In genomic region chr22:43088979-43089717, GRCh38 we compare ENCODE assay signal across 8 cellular contexts. TPM values are rescaled to one million over a fixed set of nuclear protein-coding genes. Genes with fewer than 3 reads are reported as not detected.
DNase-seq lines count a peak whose midpoint lies in the region; ATAC-seq, FAIRE-seq and TF ChIP-seq lines count a peak whose summit lies in the region.

Gene TTLL1, minus strand, starts transcription at chr22:43089391. Its CDS starts 13,805 bp downstream, at chr22:43075586.

- H3K9me3 Mint-ChIP-seq in Calu3 (ENCODE audit: low read depth, unreplicated experiment) = peaks cover 2% of the 10 kb centered on the region
- no peaks in the 10 kb centered on the region for H3K9me3 Mint-ChIP-seq in activated T-helper 1 cell treated with anti-CD3 and anti-CD28 coated beads, Interleukin-12 subunit alpha, Interleukin-12 subunit beta, Interleukin-2, Interleukin-4 antibody, amounts not matched to agents 30 ng/mL and 10 ng/mL and 1 ng/mL, durations not matched to agents 14 hours and 24 hours and 36 hours
- H3K9me3 Mint-ChIP-seq in natural killer cell = no peaks in the 10 kb centered on the region

- DNase-seq in Calu3 (peak; percentile 95), RCC 7860 (ENCODE audit: low spot score) (peak; percentile 74), fibroblast of mammary gland (ENCODE audit: low read depth) (peak; percentile 75), natural killer cell (peak; percentile 71)
- DNase-seq in activated T-helper 1 cell treated with anti-CD3 and anti-CD28 coated beads, Interleukin-12 subunit alpha, Interleukin-12 subunit beta, Interleukin-2, Interleukin-4 antibody, amounts not matched to agents 30 ng/mL and 10 ng/mL and 1 ng/mL, durations not matched to agents 14 hours and 24 hours and 36 hours (ENCODE audit: low spot score) = peak; percentile 88
- DNase-seq in stimulated activated naive CD4-positive, alpha-beta T cell (lab: John Stamatoyannopoulos, UW) = peak; percentile 75 to 87 (median 83)

- ATAC-seq in GM21447 (IDR thresholded peaks at IDR 0.05; ENCODE audit: unreplicated experiment) = peak; percentile 68
- ATAC-seq in natural killer cell = peak; percentile 80 to 91 (median 86)

- H3K4me1 Mint-ChIP-seq in Calu3 (ENCODE audit: low read depth, unreplicated experiment) = peaks cover 7% of the 10 kb centered on the region
- peaks cover 18% of the 10 kb centered on the region for H3K4me1 Mint-ChIP-seq in activated T-helper 1 cell treated with anti-CD3 and anti-CD28 coated beads, Interleukin-12 subunit alpha, Interleukin-12 subunit beta, Interleukin-2, Interleukin-4 antibody, amounts not matched to agents 30 ng/mL and 10 ng/mL and 1 ng/mL, durations not matched to agents 14 hours and 24 hours and 36 hours (ENCODE audit: low read depth)
- peaks cover 23 to 33% of the 10 kb centered on the region in 2 donors for H3K4me1 Mint-ChIP-seq in natural killer cell

- H3K27ac Mint-ChIP-seq in Calu3 (ENCODE audit: unreplicated experiment) = peak within 1 kb of the TSS; percentile 58
- H3K27ac Mint-ChIP-seq in activated T-helper 1 cell treated with anti-CD3 and anti-CD28 coated beads, Interleukin-12 subunit alpha, Interleukin-12 subunit beta, Interleukin-2, Interleukin-4 antibody, amounts not matched to agents 30 ng/mL and 10 ng/mL and 1 ng/mL, durations not matched to agents 14 hours and 24 hours and 36 hours = peak within 1 kb of the TSS; percentile 97
- peak within 1 kb of the TSS; percentile 34 to 65 for H3K27ac Mint-ChIP-seq in natural killer cell

- CTCF ChIA-PET in Calu3 (lab: Charles Lee) = no interaction called here

- peaks cover 13% of the 10 kb centered on the region for H3K36me3 Mint-ChIP-seq in Calu3 (ENCODE audit: insufficient read depth, unreplicated experiment)
- H3K36me3 Mint-ChIP-seq in activated T-helper 1 cell treated with anti-CD3 and anti-CD28 coated beads, Interleukin-12 subunit alpha, Interleukin-12 subunit beta, Interleukin-2, Interleukin-4 antibody, amounts not matched to agents 30 ng/mL and 10 ng/mL and 1 ng/mL, durations not matched to agents 14 hours and 24 hours and 36 hours (ENCODE audit: low read depth) = peaks cover 5% of the 10 kb centered on the region
- H3K36me3 Mint-ChIP-seq in natural killer cell = no peaks in the 10 kb centered on the region

- H3K27me3 Mint-ChIP-seq in Calu3 (ENCODE audit: unreplicated experiment) = no peaks in the 10 kb centered on the region
- H3K27me3 Mint-ChIP-seq in activated T-helper 1 cell treated with anti-CD3 and anti-CD28 coated beads, Interleukin-12 subunit alpha, Interleukin-12 subunit beta, Interleukin-2, Interleukin-4 antibody, amounts not matched to agents 30 ng/mL and 10 ng/mL and 1 ng/mL, durations not matched to agents 14 hours and 24 hours and 36 hours (ENCODE audit: insufficient read depth) = no peaks in the 10 kb centered on the region
- H3K27me3 Mint-ChIP-seq in natural killer cell (ENCODE audit: low read depth in 2 of 2) = no peaks in the 10 kb centered on the region

- no peak for FAIRE-seq in RCC 7860 (lab: Jason Lieb, UNC)

- H3K4me3 Mint-ChIP-seq in Calu3 (ENCODE audit: low read depth, unreplicated experiment) (peak within 1 kb of the TSS; percentile 86), natural killer cell (peak within 1 kb of the TSS; percentile 88)
- H3K4me3 Mint-ChIP-seq in activated T-helper 1 cell treated with anti-CD3 and anti-CD28 coated beads, Interleukin-12 subunit alpha, Interleukin-12 subunit beta, Interleukin-2, Interleukin-4 antibody, amounts not matched to agents 30 ng/mL and 10 ng/mL and 1 ng/mL, durations not matched to agents 14 hours and 24 hours and 36 hours = peak within 1 kb of the TSS; percentile 97

- BruUV-seq in Calu3 (replicated peaks; lab: Mats Ljungman, UMichigan) = no TSS peak

- H3K4me3 ChIP-seq in fibroblast of mammary gland (ENCODE audit: control insufficient read depth, low read depth, low read length) = peak within 1 kb of the TSS; percentile 76

- no peak for TF ChIP-seq CTCF in Calu3 (IDR thresholded peaks at IDR 0.05; ENCODE audit: unreplicated experiment)
- no peak for TF ChIP-seq CTCF in fibroblast of mammary gland (conservative IDR thresholded peaks at IDR 0.05; ENCODE audit: control insufficient read depth, insufficient read depth, low read depth, low read length)
- TF ChIP-seq CTCF in natural killer cell (IDR thresholded peaks at IDR 0.05) = no peak

- no peak for TF ChIP-seq RAD21 in Ishikawa (IDR thresholded peaks at IDR 0.05; ENCODE audit: low read depth)

- intact Hi-C loops in Calu3 (cut with micrococcal nuclease; ENCODE audit: unreplicated experiment) = no loop called here
- intact Hi-C loops in activated T-helper 1 cell treated with anti-CD3 and anti-CD28 coated beads, Interleukin-12 subunit alpha, Interleukin-12 subunit beta, Interleukin-2, Interleukin-4 antibody, amounts not matched to agents 30 ng/mL and 10 ng/mL and 1 ng/mL, durations not matched to agents 14 hours and 24 hours and 36 hours (cut with micrococcal nuclease) = loop anchor here (1.0 to 2.0 kb wide), 7 partner anchors 22 to 474 kb away; partner anchors contain the start of genes BIK, MCAT, POLDIP3 and TSPO
- intact Hi-C loops in natural killer cell (cut with micrococcal nuclease) = no loop called here

- no peak for TF ChIP-seq EP300 in Ishikawa (IDR thresholded peaks at IDR 0.05; ENCODE audit: borderline replicate concordance)

TF ChIP-seq in Ishikawa, 13 proteins besides CTCF, POLR2A, EP300 and RAD21:
- TF ChIP-seq NFIC (IDR thresholded peaks at IDR 0.05) = no peak
- peak; percentile 55; the same call in 1 of the 2 replicates for TF ChIP-seq TCF12 (IDR thresholded peaks at IDR 0.05; ENCODE audit: low read depth)
- peak; percentile 63 for TF ChIP-seq USF1 (IDR thresholded peaks at IDR 0.05)
- TF ChIP-seq YY1 (IDR thresholded peaks at IDR 0.05; ENCODE audit: low read depth) = 0 out of 2 replicates have a peak, but pooled peaks have one; percentile 20
- no peak for TF ChIP-seq CREB1 (IDR thresholded peaks at IDR 0.05; ENCODE audit: low read depth)
- peak; percentile 63 for TF ChIP-seq EGR1 (IDR thresholded peaks at IDR 0.05)
- TF ChIP-seq MAX (IDR thresholded peaks at IDR 0.05) = peak; percentile 71
- no peak for TF ChIP-seq CEBPB (IDR thresholded peaks at IDR 0.05)
- TF ChIP-seq TAF1 (IDR thresholded peaks at IDR 0.05; ENCODE audit: low read depth) = peak; percentile 48; the same call in 1 of the 2 replicates

RNA-seq across cellular contexts. Expression of gene TTLL1, which starts in this region (rescaled TPM):
- 2.6 and 3.3 TPM in 2 replicates for total RNA-seq in Calu3 (2022)
- total RNA-seq in activated T-helper 1 cell treated with anti-CD3 and anti-CD28 coated beads, Interleukin-12 subunit alpha, Interleukin-12 subunit beta, Interleukin-2, Interleukin-4 antibody, amounts not matched to agents 30 ng/mL and 10 ng/mL and 1 ng/mL, durations not matched to agents 14 hours and 24 hours and 36 hours = 2.0 TPM in 2 replicates
- 1 to 10 TPM; 4.4 to 6.5 (median 6.0) TPM for total RNA-seq in natural killer cell

Comparison
In these comparisons a context has a peak if more than half of its experiments do, and no peak if none do; other contexts are left out.
1. Peak in every context shown above with its lines: DNase-seq, ATAC-seq and H3K4me3 ChIP-seq.